11 cellular contexts compared by ENCODE assay signal in genomic region chr14:68715032-68715924, GRCh38.
DNase-seq lines count a peak whose midpoint lies in the region; ATAC-seq and TF ChIP-seq lines count a peak whose summit lies in the region.
"Had no signal": no experiment of that assay in that cellular context is flagged by ENCODE, and none has a peak within 500 bp of the region (broad histone marks: within the 10 kb centered on the region; RNA-seq: fewer than 3 reads in every experiment).

No MANE protein-coding gene starts in this region.

- H3K4me3 Mint-ChIP-seq in activated CD8-positive, alpha-beta T cell treated with anti-CD3 and anti-CD28 coated beads for 36 hours, result no peak overlapping the region
- no peak overlapping the region for H3K4me3 Mint-ChIP-seq in activated CD8-positive, alpha-beta T cell treated with anti-CD3 and anti-CD28 coated beads, Interleukin-2, amount 10 ng/mL, durations not matched to agents 7 days and 5 days
- H3K4me3 Mint-ChIP-seq: natural killer cell treated with Interleukin-12 subunit alpha and Interleukin-12 subunit beta and Interleukin-15 and Interleukin-18, amount 100 ng/mL, for 72 hours; T-helper 1 cell treated with Interleukin-12 subunit alpha and Interleukin-12 subunit beta and Interleukin-4 antibody, amounts not matched to agents 30 μg/mL and 1 μg/mL, for 36 hours had no signal

- POLR2A ChIA-PET in activated CD8-positive, alpha-beta T cell treated with anti-CD3 and anti-CD28 coated beads for 36 hours (lab: Charles Lee), result interaction anchor here (0.6 to 1.9 kb wide), 6 partner anchors 12 to 79 kb away, joined by 3 to 9 read pairs (median 4); partner anchors contain the start of gene ZFP36L1
- POLR2A ChIA-PET in activated CD8-positive, alpha-beta T cell treated with anti-CD3 and anti-CD28 coated beads, Interleukin-2, amount 10 ng/mL, durations not matched to agents 7 days and 5 days (lab: Charles Lee), result interaction anchor here (0.6 kb wide), 1 partner anchor 839 kb away, joined by 3 read pairs; no protein-coding TSS in a partner anchor

- DNase-seq in activated CD8-positive, alpha-beta T cell treated with anti-CD3 and anti-CD28 coated beads for 36 hours, result peak; percentile 58
- DNase-seq in activated CD8-positive, alpha-beta T cell treated with anti-CD3 and anti-CD28 coated beads, Interleukin-2, amount 10 ng/mL, durations not matched to agents 7 days and 5 days, result no peak
- peak; percentile 80 for DNase-seq in RPMI7951 (ENCODE audit: low read depth)
- DNase-seq in epithelial cell of esophagus (ENCODE audit: low read depth), result peak; percentile 76
- peak; percentile 85 for DNase-seq in skeletal muscle cell (ENCODE audit: low read depth)
- DNase-seq in central memory CD4-positive, alpha-beta T cell, result no peak
- DNase-seq: NCI-H2171 treated with DMSO at 0.1 percent for 48 hours had no signal

- CTCF ChIA-PET in activated CD8-positive, alpha-beta T cell treated with anti-CD3 and anti-CD28 coated beads for 36 hours (lab: Charles Lee), result interaction anchor here (0.9 to 8.1 kb wide), 9 partner anchors 8 to 104 kb away, joined by 3 to 68 read pairs (median 3); no protein-coding TSS in a partner anchor
- CTCF ChIA-PET in activated CD8-positive, alpha-beta T cell treated with anti-CD3 and anti-CD28 coated beads, Interleukin-2, amount 10 ng/mL, durations not matched to agents 7 days and 5 days (lab: Charles Lee), result interaction anchor here (1.0 to 3.3 kb wide), 9 partner anchors 15 to 464 kb away, joined by 3 to 19 read pairs (median 5); no protein-coding TSS in a partner anchor

- TF ChIP-seq POLR2A in GM18505 (IDR thresholded peaks at IDR 0.05; ENCODE audit: borderline replicate concordance, extremely low read depth, insufficient read depth, insufficient read length), result no peak

- intact Hi-C loops in activated CD8-positive, alpha-beta T cell treated with anti-CD3 and anti-CD28 coated beads for 36 hours (cut with micrococcal nuclease), result loop anchor here (5.0 kb wide), 1 partner anchor 72 kb away; no protein-coding TSS in a partner anchor

- H3K27me3 Mint-ChIP-seq in activated CD8-positive, alpha-beta T cell treated with anti-CD3 and anti-CD28 coated beads for 36 hours, result no peaks in the 10 kb centered on the region
- H3K27me3 Mint-ChIP-seq in activated CD8-positive, alpha-beta T cell treated with anti-CD3 and anti-CD28 coated beads, Interleukin-2, amount 10 ng/mL, durations not matched to agents 7 days and 5 days (ENCODE audit: low read depth), result no peaks in the 10 kb centered on the region

- ATAC-seq in activated CD8-positive, alpha-beta T cell treated with anti-CD3 and anti-CD28 coated beads for 36 hours, result peak; percentile 59
- ATAC-seq in activated CD8-positive, alpha-beta T cell treated with anti-CD3 and anti-CD28 coated beads, Interleukin-2, amount 10 ng/mL, durations not matched to agents 7 days and 5 days, result no peak
- ATAC-seq in GM21515 (IDR thresholded peaks at IDR 0.05; ENCODE audit: unreplicated experiment) (no peak), GM18505 (IDR thresholded peaks at IDR 0.05; ENCODE audit: unreplicated experiment) (no peak)
- ATAC-seq: natural killer cell treated with Interleukin-12 subunit alpha and Interleukin-12 subunit beta and Interleukin-15 and Interleukin-18, amount 100 ng/mL, for 72 hours had no signal

- H3K4me3 ChIP-seq in epithelial cell of esophagus (ENCODE audit: low read length) (no peak overlapping the region), skeletal muscle cell (ENCODE audit: low read depth, low read length) (no peak overlapping the region)

- peaks cover 6% of the 10 kb centered on the region for H3K9me3 Mint-ChIP-seq in activated CD8-positive, alpha-beta T cell treated with anti-CD3 and anti-CD28 coated beads for 36 hours
- peaks cover 3% of the 10 kb centered on the region for H3K9me3 Mint-ChIP-seq in activated CD8-positive, alpha-beta T cell treated with anti-CD3 and anti-CD28 coated beads, Interleukin-2, amount 10 ng/mL, durations not matched to agents 7 days and 5 days (ENCODE audit: insufficient read depth)

- no peaks in the 10 kb centered on the region for H3K36me3 Mint-ChIP-seq in activated CD8-positive, alpha-beta T cell treated with anti-CD3 and anti-CD28 coated beads for 36 hours (ENCODE audit: low read depth)
- peaks cover 6% of the 10 kb centered on the region for H3K36me3 Mint-ChIP-seq in activated CD8-positive, alpha-beta T cell treated with anti-CD3 and anti-CD28 coated beads, Interleukin-2, amount 10 ng/mL, durations not matched to agents 7 days and 5 days (ENCODE audit: low read depth)

- H3K27ac Mint-ChIP-seq in activated CD8-positive, alpha-beta T cell treated with anti-CD3 and anti-CD28 coated beads for 36 hours, result peak overlapping the region; percentile 15
- no peak overlapping the region for H3K27ac Mint-ChIP-seq in activated CD8-positive, alpha-beta T cell treated with anti-CD3 and anti-CD28 coated beads, Interleukin-2, amount 10 ng/mL, durations not matched to agents 7 days and 5 days
- H3K27ac Mint-ChIP-seq: T-helper 1 cell treated with Interleukin-12 subunit alpha and Interleukin-12 subunit beta and Interleukin-4 antibody, amounts not matched to agents 30 μg/mL and 1 μg/mL, for 36 hours had no signal

- peak; percentile 41 for TF ChIP-seq CTCF in activated CD8-positive, alpha-beta T cell treated with anti-CD3 and anti-CD28 coated beads for 36 hours (IDR thresholded peaks at IDR 0.05)
- TF ChIP-seq CTCF in epithelial cell of esophagus (IDR thresholded peaks at IDR 0.05; ENCODE audit: insufficient read depth, low read depth, low read length, missing control alignments), result no peak

- peaks cover 60% of the 10 kb centered on the region for H3K4me1 Mint-ChIP-seq in activated CD8-positive, alpha-beta T cell treated with anti-CD3 and anti-CD28 coated beads for 36 hours (ENCODE audit: low read depth)
- peaks cover 34% of the 10 kb centered on the region for H3K4me1 Mint-ChIP-seq in activated CD8-positive, alpha-beta T cell treated with anti-CD3 and anti-CD28 coated beads, Interleukin-2, amount 10 ng/mL, durations not matched to agents 7 days and 5 days (ENCODE audit: low read depth)

Comparison
In these comparisons a context has a peak if more than half of its experiments do, and no peak if none do; other contexts are left out.
1. DNase-seq: peak in activated CD8-positive, alpha-beta T cell treated with anti-CD3 and anti-CD28 coated beads for 36 hours (single experiment), RPMI7951 (single experiment), epithelial cell of esophagus (single experiment) and skeletal muscle cell (single experiment); none in activated CD8-positive, alpha-beta T cell treated with anti-CD3 and anti-CD28 coated beads, Interleukin-2, amount 10 ng/mL, durations not matched to agents 7 days and 5 days (single experiment) and central memory CD4-positive, alpha-beta T cell (single experiment).